In the genomic region with DNA sequence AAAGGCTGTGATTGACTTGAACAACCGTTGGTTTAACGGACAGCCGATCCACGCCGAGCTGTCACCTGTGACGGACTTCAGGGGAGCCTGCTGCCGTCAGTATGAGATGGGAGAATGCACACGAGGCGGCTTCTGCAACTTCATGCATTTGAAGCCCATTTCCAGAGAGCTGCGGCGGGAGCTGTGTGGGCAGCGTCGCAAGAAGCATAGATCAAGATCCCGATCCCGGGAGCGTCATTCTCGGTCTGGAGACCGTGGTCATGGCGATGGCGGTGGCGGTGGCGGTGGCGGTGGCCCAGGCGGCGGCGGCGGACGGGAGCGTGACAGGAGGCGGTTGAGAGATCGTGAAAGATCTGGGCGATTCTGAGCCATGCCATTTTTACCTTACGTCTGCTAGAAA, we compare ENCODE assay signal across 33 cellular contexts. TPM values are rescaled to one million over a fixed set of nuclear protein-coding genes. Genes with fewer than 3 reads are reported as not detected.
"Had no signal": no experiment of that assay in that cellular context is flagged by ENCODE, and none has a peak within 500 bp of the region (broad histone marks: within the 10 kb centered on the region; RNA-seq: fewer than 3 reads in every experiment).

No MANE protein-coding gene starts in this region.

- ATAC-seq: left colon; left lung; lower lobe of right lung; natural killer cell; right lobe of liver; stimulated activated memory B cell treated with anti-CD40 and anti-IgM and Interleukin-4, amounts not matched to agents 10 μg/mL and 1 μg/mL and 100 μg/mL, for 72 hours; stimulated activated naive CD8-positive, alpha-beta T cell treated with anti-CD3 and anti-CD28 coated beads, Interleukin-15, amount 100 ng/mL, for 72 hours had no signal

- H3K4me3 ChIP-seq: left lung, lower lobe of right lung, neural progenitor cell, ovary, right atrium auricular region, right lobe of liver, smooth muscle cell, thyroid gland, transverse colon, upper lobe of left lung, vagina had no signal

- H3K4me3 Mint-ChIP-seq: naive B cell; natural killer cell; nephron progenitor cell; neural progenitor cell; stimulated activated memory B cell treated with anti-CD40 and anti-IgM and Interleukin-4, amounts not matched to agents 10 μg/mL and 1 μg/mL and 100 μg/mL, for 72 hours; stimulated activated naive CD8-positive, alpha-beta T cell treated with anti-CD3 and anti-CD28 coated beads, Interleukin-15, amount 100 ng/mL, for 72 hours had no signal

- FAIRE-seq: keratinocyte had no signal

- H3K4me2 ChIP-seq: neural progenitor cell, smooth muscle cell had no signal

- DNase-seq: hippocampal formation; left colon; lower lobe of right lung; mammary epithelial cell; mesenchymal stem cell; naive B cell; natural killer cell; nephron progenitor cell; ovary; right lobe of liver; stimulated activated CD4-positive, alpha-beta T cell treated with anti-CD3 and anti-CD28 coated beads, Interleukin-1b, Interleukin-23, amount 100 ng/mL, for 48 hours; stimulated activated CD4-positive, alpha-beta T cell treated with anti-CD3 and anti-CD28 coated beads, Interleukin-2, amount 100 ng/mL, for 48 hours; stimulated activated CD4-positive, alpha-beta T cell treated with anti-CD3 and anti-CD28 coated beads, Interleukin-4, amount 100 ng/mL, for 4 hours; stimulated activated CD8-positive, alpha-beta memory T cell treated with anti-CD3 and anti-CD28 coated beads, Interleukin-4, amount 100 ng/mL, for 48 hours; stimulated activated naive CD4-positive, alpha-beta T cell treated with Interleukin-2 at 50 U/mL for 16 hours; stimulated activated naive CD8-positive, alpha-beta T cell treated with anti-CD3 and anti-CD28 coated beads, Interleukin-15, amount 100 ng/mL, for 72 hours; substantia nigra; thyroid gland; transverse colon had no signal

- H3K36me3 ChIP-seq: left lung, lower lobe of right lung, neural progenitor cell, ovary, right atrium auricular region, right lobe of liver, thyroid gland, transverse colon, vagina had no signal

- H3K9ac ChIP-seq: neural progenitor cell had no signal

- H3K36me3 Mint-ChIP-seq: natural killer cell had no signal

- H3K27ac ChIP-seq: left lung, lower lobe of right lung, neural progenitor cell, ovary, right atrium auricular region, right lobe of liver, thyroid gland, transverse colon, upper lobe of left lung, vagina had no signal

- H3K27ac Mint-ChIP-seq: natural killer cell; nephron progenitor cell; neural progenitor cell; progenitor cell of endocrine pancreas; stimulated activated memory B cell treated with anti-CD40 and anti-IgM and Interleukin-4, amounts not matched to agents 10 μg/mL and 1 μg/mL and 100 μg/mL, for 72 hours; stimulated activated naive CD8-positive, alpha-beta T cell treated with anti-CD3 and anti-CD28 coated beads, Interleukin-15, amount 100 ng/mL, for 72 hours had no signal

- H3K4me1 ChIP-seq: left lung, lower lobe of right lung, right atrium auricular region, thyroid gland, transverse colon, upper lobe of left lung, vagina had no signal

- H3K27me3 Mint-ChIP-seq: progenitor cell of endocrine pancreas; stimulated activated memory B cell treated with anti-CD40 and anti-IgM and Interleukin-4, amounts not matched to agents 10 μg/mL and 1 μg/mL and 100 μg/mL, for 72 hours; stimulated activated naive CD8-positive, alpha-beta T cell treated with anti-CD3 and anti-CD28 coated beads, Interleukin-15, amount 100 ng/mL, for 72 hours had no signal

- H3K27me3 ChIP-seq: left lung, neural progenitor cell, ovary, right atrium auricular region, right lobe of liver, thyroid gland, transverse colon, upper lobe of left lung, vagina had no signal

- H3K9me3 Mint-ChIP-seq: natural killer cell, nephron progenitor cell had no signal

- H3K9me3 ChIP-seq: left lung, lower lobe of right lung, ovary, right atrium auricular region, right lobe of liver, thyroid gland, transverse colon, upper lobe of left lung, vagina had no signal

- H3K4me1 Mint-ChIP-seq: naive B cell; natural killer cell; neural progenitor cell; stimulated activated memory B cell treated with anti-CD40 and anti-IgM and Interleukin-4, amounts not matched to agents 10 μg/mL and 1 μg/mL and 100 μg/mL, for 72 hours; stimulated activated naive CD8-positive, alpha-beta T cell treated with anti-CD3 and anti-CD28 coated beads, Interleukin-15, amount 100 ng/mL, for 72 hours had no signal

- H2AFZ ChIP-seq: neural progenitor cell had no signal

RNA-seq across cellular contexts. Expression of gene NANOGP8, which starts 7.8 kb away (rescaled TPM):
- total RNA-seq: mammary epithelial cell, natural killer cell, pulmonary artery endothelial cell, renal cortical epithelial cell, skeletal muscle tissue, smooth muscle cell, vagina had no signal
- polyA plus RNA-seq: keratinocyte, liver, mammary epithelial cell, smooth muscle cell, urinary bladder had no signal
